19 cellular contexts compared by ENCODE assay signal in genomic region chr15:40915106-40915661, GRCh38. TPM values are rescaled to one million over a fixed set of nuclear protein-coding genes. Genes with fewer than 3 reads are reported as not detected.
DNase-seq lines count a peak whose midpoint lies in the region; ATAC-seq and TF ChIP-seq lines count a peak whose summit lies in the region.
"Had no signal": no experiment of that assay in that cellular context is flagged by ENCODE, and none has a peak within 500 bp of the region (broad histone marks: within the 10 kb centered on the region; RNA-seq: fewer than 3 reads in every experiment).

No MANE protein-coding gene starts in this region.

- 54 to 77% (median 63%) methylated on average over 10 to 12 of the region's 12 CpGs for WGBS in heart left ventricle, 4 donors
- WGBS in upper lobe of left lung, 2 donors, result 47 to 77% methylated on average over 9 to 12 of the region's 12 CpGs

- peak overlapping the region in 9 of 12 donors; percentile 19 to 90 (median 67) for H3K27ac ChIP-seq in heart left ventricle
- H3K27ac ChIP-seq in lower lobe of right lung, result peak overlapping the region; percentile 46
- peak overlapping the region; percentile 18 to 89 (median 65) for H3K27ac ChIP-seq in upper lobe of left lung
- H3K27ac ChIP-seq: 22Rv1, C4-2B had no signal

- no peak for TF ChIP-seq EP300 in upper lobe of left lung (IDR thresholded peaks at IDR 0.05)

- no peaks in the 10 kb centered on the region for H3K9me3 ChIP-seq in heart left ventricle
- H3K9me3 ChIP-seq in lower lobe of right lung, result no peaks in the 10 kb centered on the region
- no peaks in the 10 kb centered on the region for H3K9me3 ChIP-seq in upper lobe of left lung
- H3K9me3 ChIP-seq: HAP-1 had no signal

- H3K4me3 ChIP-seq in heart left ventricle, result no peak overlapping the region
- H3K4me3 ChIP-seq in lower lobe of right lung, result no peak overlapping the region
- H3K4me3 ChIP-seq in upper lobe of left lung, result no peak overlapping the region
- H3K4me3 ChIP-seq in H7 (ENCODE audit: insufficient read depth, low read depth, low read length), result no peak overlapping the region
- H3K4me3 ChIP-seq: HAP-1 had no signal

- DNase-seq in heart left ventricle, result no peak
- DNase-seq in Right ventricle myocardium superior, result no peak
- DNase-seq in dermis blood vessel endothelial cell, result peak; percentile 72
- no peak for DNase-seq in lower lobe of right lung
- DNase-seq in upper lobe of left lung, result no peak
- no peak for DNase-seq in H7
- DNase-seq in GM10266 (ENCODE audit: extremely low spot score), result no peak
- DNase-seq: COR-L47, DMS153, EL, NCI-H1436, NCI-H2081, NCI-H226, NCI-H526 had no signal

- TF ChIP-seq POLR2A in heart left ventricle (IDR thresholded peaks at IDR 0.05), result no peak
- TF ChIP-seq POLR2A in upper lobe of left lung (IDR thresholded peaks at IDR 0.05), result no peak

- H3K4me1 ChIP-seq in heart left ventricle (peaks cover 0 to 55% (median 13%) of the 10 kb centered on the region in 12 donors), lower lobe of right lung (peaks cover 45% of the 10 kb centered on the region), upper lobe of left lung (peaks cover 22 to 52% (median 44%) of the 10 kb centered on the region in 4 donors)
- H3K4me1 ChIP-seq: HAP-1 had no signal

- intact Hi-C loops in heart left ventricle (cut with DNase I), result loop anchor here in 1 of 10 donors (2.0 kb wide), 1 partner anchor 14 kb away; the partner anchor contains the start of gene DLL4
- intact Hi-C loops in Right ventricle myocardium superior (cut with DNase I), result no loop called here
- intact Hi-C loops in lower lobe of right lung (cut with DNase I), result no loop called here

- no peak for TF ChIP-seq CTCF in heart left ventricle (IDR thresholded peaks at IDR 0.05)
- no peak for TF ChIP-seq CTCF in lower lobe of right lung (IDR thresholded peaks at IDR 0.05)
- TF ChIP-seq CTCF in upper lobe of left lung (IDR thresholded peaks at IDR 0.05), result no peak
- no peak for TF ChIP-seq CTCF in GM10266 (IDR thresholded peaks at IDR 0.05; ENCODE audit: control insufficient read depth, insufficient read depth, low read depth, missing control alignments)

- H3K36me3 ChIP-seq in heart left ventricle (no peaks in the 10 kb centered on the region), lower lobe of right lung (no peaks in the 10 kb centered on the region), upper lobe of left lung (no peaks in the 10 kb centered on the region), H7 (replicated peaks; ENCODE audit: control insufficient read depth, insufficient read depth, low read length) (no peaks in the 10 kb centered on the region)
- H3K36me3 ChIP-seq: HAP-1 had no signal

- no peaks in the 10 kb centered on the region for H3K27me3 ChIP-seq in heart left ventricle
- H3K27me3 ChIP-seq in lower lobe of right lung (ENCODE audit: low read depth), result no peaks in the 10 kb centered on the region
- no peaks in the 10 kb centered on the region for H3K27me3 ChIP-seq in upper lobe of left lung
- peaks cover 2% of the 10 kb centered on the region for H3K27me3 ChIP-seq in H7 (ENCODE audit: control insufficient read depth, insufficient read depth, low read length)

- ATAC-seq in heart left ventricle (peak in 1 of 4 donors; percentile 42), Right ventricle myocardium superior (ENCODE audit: poor library complexity) (no peak), lower lobe of right lung (no peak), upper lobe of left lung (ENCODE audit: low FRiP score in 2 of 2) (no peak), HG03432 (IDR thresholded peaks at IDR 0.05; ENCODE audit: unreplicated experiment) (no peak)
- ATAC-seq: Right ventricle myocardium inferior had no signal

RNA-seq across cellular contexts. Expression of gene DLL4, which starts 14.0 kb away (rescaled TPM):
- total RNA-seq in heart left ventricle (10 to 100 TPM in 6 of 9 donors, 1 to 10 TPM in 3; 4.7 to 20.8 (median 13.5) TPM), Right ventricle myocardium superior (10.7 TPM), dermis blood vessel endothelial cell (128 and 158 TPM in 2 replicates), lower lobe of right lung (21.3 TPM), upper lobe of left lung (10 to 100 TPM in 5 of 6 donors, 1 to 10 TPM in 1; 9.5 to 38.0 (median 13.7) TPM)
- polyA plus RNA-seq in heart left ventricle, result 10 to 100 TPM in 1 of 2 donors, 1 to 10 TPM in 1; 6.8 to 11.1 TPM
- 0.26 TPM in 1 of 2 replicates, not detected in the other for total RNA-seq in H7 (2014; rRNA removed; shearing (Covaris generic))

RNA-seq across cellular contexts. Expression of gene VPS18, which starts 20.9 kb away (rescaled TPM):
- total RNA-seq in heart left ventricle (10 to 100 TPM; 18.0 to 29.2 (median 23.1) TPM), Right ventricle myocardium superior (18.4 TPM), dermis blood vessel endothelial cell (64.1 and 67.2 TPM in 2 replicates), lower lobe of right lung (24.0 TPM), upper lobe of left lung (10 to 100 TPM; 19.9 to 43.2 (median 29.2) TPM)
- 10 to 100 TPM; 14.7 to 21.3 TPM for polyA plus RNA-seq in heart left ventricle
- 33.3 and 39.5 TPM in 2 replicates for total RNA-seq in H7 (2014; rRNA removed; shearing (Covaris generic))

RNA-seq across cellular contexts. Expression of gene CHAC1, which starts 38.1 kb away (rescaled TPM):
- total RNA-seq in heart left ventricle (1 to 10 TPM in 6 of 9 donors, under 1 TPM in 3; 0.72 to 5.3 (median 1.8) TPM), Right ventricle myocardium superior (0.46 TPM), dermis blood vessel endothelial cell (2.2 and 2.9 TPM in 2 replicates), lower lobe of right lung (1.8 TPM), upper lobe of left lung (10 to 100 TPM in 1 of 6 donors, 1 to 10 TPM in 5; 2.6 to 11.1 (median 3.4) TPM)
- polyA plus RNA-seq in heart left ventricle, result 1 to 10 TPM; 2.4 to 6.1 TPM
- total RNA-seq in H7 (2014; rRNA removed; shearing (Covaris generic)), result 30.1 and 39.7 TPM in 2 replicates

RNA-seq across cellular contexts. Expression of gene RHOV, which starts 41.1 kb away (rescaled TPM):
- total RNA-seq in heart left ventricle (not detected), Right ventricle myocardium superior (not detected), dermis blood vessel endothelial cell (0.17 TPM in 1 of 2 replicates, not detected in the other), lower lobe of right lung (1.5 TPM), upper lobe of left lung (1 to 10 TPM in 1 of 6 donors, under 1 TPM in 2, not detected in 3; 0.46 to 2.1 (median 0.77) TPM)
- polyA plus RNA-seq in heart left ventricle, result not detected
- total RNA-seq in H7 (2014; rRNA removed; shearing (Covaris generic)), result 2.0 and 2.1 TPM in 2 replicates
- total RNA-seq: Right ventricle myocardium inferior had no signal
